ENCODE assay signal across 21 cellular contexts in the genomic region with DNA sequence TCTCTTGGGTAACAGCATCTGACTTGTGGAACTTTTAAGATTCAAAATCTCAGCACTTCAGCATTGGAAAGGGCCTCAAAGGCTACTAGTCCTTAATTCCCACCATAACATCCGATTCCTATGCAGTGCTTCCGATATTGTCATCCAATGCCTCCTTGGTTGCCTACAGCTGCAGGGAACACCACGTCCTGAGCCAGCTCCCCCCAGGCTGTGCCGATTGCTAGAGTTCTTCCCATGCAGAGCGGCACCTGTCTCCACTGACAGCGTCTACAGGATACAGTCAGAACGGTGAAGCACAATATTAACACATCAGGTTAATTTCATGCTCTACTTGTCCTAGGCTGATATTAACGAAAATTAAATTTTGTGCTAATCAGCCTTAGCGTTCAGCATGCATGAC.
"Had no signal": no experiment of that assay in that cellular context is flagged by ENCODE, and none has a peak within 500 bp of the region (broad histone marks: within the 10 kb centered on the region; RNA-seq: fewer than 3 reads in every experiment).

No MANE protein-coding gene starts in this region.

- ATAC-seq: gastroesophageal sphincter; natural killer cell; stimulated activated naive B cell treated with anti-CD40 and anti-IgM and Interleukin-4, amounts not matched to agents 10 μg/mL and 1 μg/mL and 100 μg/mL, for 72 hours had no signal

- H3K9me3 Mint-ChIP-seq: immature natural killer cell, natural killer cell had no signal

- H3K4me3 ChIP-seq: colonic mucosa, esophagus squamous epithelium, gastroesophageal sphincter, left ventricle myocardium inferior, ovary, right atrium auricular region, sigmoid colon, skin epidermis, stomach, thoracic aorta, transverse colon had no signal

- H3K4me1 Mint-ChIP-seq: neural crest cell had no signal

- H3K4me3 Mint-ChIP-seq: immature natural killer cell; natural killer cell; neural crest cell; stimulated activated naive B cell treated with anti-CD40 and anti-IgM and Interleukin-4, amounts not matched to agents 10 μg/mL and 1 μg/mL and 100 μg/mL, for 72 hours had no signal

- H3K36me3 Mint-ChIP-seq: immature natural killer cell; natural killer cell; stimulated activated naive B cell treated with anti-CD40 and anti-IgM and Interleukin-4, amounts not matched to agents 10 μg/mL and 1 μg/mL and 100 μg/mL, for 72 hours had no signal

- H3K27ac Mint-ChIP-seq: immature natural killer cell; natural killer cell; stimulated activated naive B cell treated with anti-CD40 and anti-IgM and Interleukin-4, amounts not matched to agents 10 μg/mL and 1 μg/mL and 100 μg/mL, for 72 hours had no signal

- DNase-seq: colonic mucosa; dermis blood vessel endothelial cell; esophagus squamous epithelium; foreskin fibroblast; immature natural killer cell; left ventricle myocardium inferior; natural killer cell; nucleus accumbens; ovary; sigmoid colon; stimulated activated CD4-positive, alpha-beta T cell treated with anti-CD3 and anti-CD28 coated beads, Interleukin-2, amount 100 ng/mL, for 24 hours; stimulated activated CD4-positive, alpha-beta T cell treated with anti-CD3 and anti-CD28 coated beads, Interleukin-4, amount 100 ng/mL, for 4 hours; stimulated activated naive B cell treated with anti-CD40 and anti-IgM and Interleukin-4, amounts not matched to agents 10 μg/mL and 1 μg/mL and 100 μg/mL, for 72 hours; stomach; substantia nigra; transverse colon had no signal
